ENCODE assay signal across 8 cellular contexts in genomic region chr3:184300377-184300717, GRCh38. TPM values are rescaled to one million over a fixed set of nuclear protein-coding genes. Genes with fewer than 3 reads are reported as not detected.
DNase-seq lines count a peak whose midpoint lies in the region; ATAC-seq and TF ChIP-seq lines count a peak whose summit lies in the region.

No MANE protein-coding gene starts in this region.

- H3K4me1 Mint-ChIP-seq in activated CD8-positive, alpha-beta T cell treated with anti-CD3 and anti-CD28 coated beads for 36 hours (ENCODE audit: low read depth), result peaks cover 24% of the 10 kb centered on the region
- peaks cover 22 to 41% of the 10 kb centered on the region in 2 donors for H3K4me1 Mint-ChIP-seq in immature natural killer cell

- POLR2A ChIA-PET in activated CD8-positive, alpha-beta T cell treated with anti-CD3 and anti-CD28 coated beads for 36 hours (lab: Charles Lee), result interaction anchor here (1.1 kb wide), 2 partner anchors 15 to 24 kb away, joined by 3 to 4 read pairs; no protein-coding TSS in a partner anchor

- DNase-seq in right cardiac atrium (no peak), left ventricle myocardium superior (no peak), immature natural killer cell (no peak), NCI-H2227 (lab: John Stamatoyannopoulos, UW; ENCODE audit: unreplicated experiment) (no peak), NCI-H187 (lab: John Stamatoyannopoulos, UW) (no peak), mucosa of gallbladder (ENCODE audit: low spot score) (no peak), foreskin melanocyte (no peak)
- no peak for DNase-seq in activated CD8-positive, alpha-beta T cell treated with anti-CD3 and anti-CD28 coated beads for 36 hours

- H3K27me3 ChIP-seq in right cardiac atrium (ENCODE audit: control insufficient read depth, insufficient read depth), result no peaks in the 10 kb centered on the region

- no peaks in the 10 kb centered on the region for H3K27me3 Mint-ChIP-seq in activated CD8-positive, alpha-beta T cell treated with anti-CD3 and anti-CD28 coated beads for 36 hours
- peaks cover 0 to 6% (median 2%) of the 10 kb centered on the region in 3 donors for H3K27me3 Mint-ChIP-seq in immature natural killer cell (ENCODE audit: low read depth in 3 of 3)

- TF ChIP-seq CTCF in activated CD8-positive, alpha-beta T cell treated with anti-CD3 and anti-CD28 coated beads for 36 hours (IDR thresholded peaks at IDR 0.05), result no peak

- no peaks in the 10 kb centered on the region for H3K9me3 ChIP-seq in right cardiac atrium (ENCODE audit: control insufficient read depth, low read length)

- peaks cover 44% of the 10 kb centered on the region for H3K36me3 Mint-ChIP-seq in activated CD8-positive, alpha-beta T cell treated with anti-CD3 and anti-CD28 coated beads for 36 hours (ENCODE audit: low read depth)
- peaks cover 7 to 37% (median 16%) of the 10 kb centered on the region in 3 donors for H3K36me3 Mint-ChIP-seq in immature natural killer cell

- H3K4me3 ChIP-seq in right cardiac atrium (ENCODE audit: low read length), result peak overlapping the region; percentile 78

- peak overlapping the region; percentile 79 for H3K4me3 Mint-ChIP-seq in activated CD8-positive, alpha-beta T cell treated with anti-CD3 and anti-CD28 coated beads for 36 hours
- peak overlapping the region; percentile 92 to 97 (median 92) for H3K4me3 Mint-ChIP-seq in immature natural killer cell

- no peak overlapping the region for H3K27ac Mint-ChIP-seq in activated CD8-positive, alpha-beta T cell treated with anti-CD3 and anti-CD28 coated beads for 36 hours
- peak overlapping the region; percentile 11 to 91 (median 86) for H3K27ac Mint-ChIP-seq in immature natural killer cell

- H3K4me1 ChIP-seq in right cardiac atrium (ENCODE audit: control insufficient read depth, insufficient read depth, low read length), result peaks cover 3% of the 10 kb centered on the region

- H3K27ac ChIP-seq in right cardiac atrium (ENCODE audit: low read length), result no peak overlapping the region

- 71% methylated on average over 3 of the region's 3 CpGs for WGBS in right cardiac atrium

- intact Hi-C loops in right cardiac atrium (cut with DNase I), result no loop called here
- intact Hi-C loops in left ventricle myocardium superior (cut with micrococcal nuclease), result no loop called here
- intact Hi-C loops in activated CD8-positive, alpha-beta T cell treated with anti-CD3 and anti-CD28 coated beads for 36 hours (cut with micrococcal nuclease), result no loop called here

- CTCF ChIA-PET in activated CD8-positive, alpha-beta T cell treated with anti-CD3 and anti-CD28 coated beads for 36 hours (lab: Charles Lee), result interaction anchor here (0.7 to 1.5 kb wide), 6 partner anchors 12 to 416 kb away, joined by 3 read pairs; partner anchors contain the start of gene PARL

- ATAC-seq in right cardiac atrium, result no peak
- ATAC-seq in left ventricle myocardium superior, result no peak
- ATAC-seq in activated CD8-positive, alpha-beta T cell treated with anti-CD3 and anti-CD28 coated beads for 36 hours, result no peak

- no peaks in the 10 kb centered on the region for H3K9me3 Mint-ChIP-seq in activated CD8-positive, alpha-beta T cell treated with anti-CD3 and anti-CD28 coated beads for 36 hours
- H3K9me3 Mint-ChIP-seq in immature natural killer cell, result no peaks in the 10 kb centered on the region

RNA-seq across cellular contexts. Expression of gene PSMD2, which starts 1.3 kb away (rescaled TPM):
- total RNA-seq in right cardiac atrium (100 to 1,000 TPM; 198 to 230 (median 227) TPM), left ventricle myocardium superior (242 TPM), mucosa of gallbladder (174 TPM)
- polyA plus RNA-seq in right cardiac atrium (161 TPM), immature natural killer cell (100 to 1,000 TPM; 169 to 295 (median 250) TPM)
- 100 to 1,000 TPM; 220 to 221 TPM for total RNA-seq in activated CD8-positive, alpha-beta T cell treated with anti-CD3 and anti-CD28 coated beads for 36 hours

RNA-seq across cellular contexts. Expression of gene EIF4G1, which starts 14.1 kb away (rescaled TPM):
- total RNA-seq in right cardiac atrium (100 to 1,000 TPM; 215 to 301 (median 245) TPM), left ventricle myocardium superior (250 TPM), mucosa of gallbladder (330 TPM)
- polyA plus RNA-seq in right cardiac atrium (203 TPM), immature natural killer cell (10 to 100 TPM in 2 of 3 donors, 1 to 10 TPM in 1; 6.4 to 55.9 (median 13.4) TPM)
- 100 to 1,000 TPM; 429 to 437 TPM for total RNA-seq in activated CD8-positive, alpha-beta T cell treated with anti-CD3 and anti-CD28 coated beads for 36 hours

RNA-seq across cellular contexts. Expression of gene ECE2, which starts 24.5 kb away (rescaled TPM):
- total RNA-seq in right cardiac atrium (1 to 10 TPM; 1.2 to 6.6 (median 3.6) TPM), left ventricle myocardium superior (not detected), mucosa of gallbladder (0.14 TPM)
- polyA plus RNA-seq in right cardiac atrium (2.6 TPM), immature natural killer cell (not detected)
- total RNA-seq in activated CD8-positive, alpha-beta T cell treated with anti-CD3 and anti-CD28 coated beads for 36 hours, result not detected

RNA-seq across cellular contexts. Expression of gene FAM131A, which starts 37.1 kb away (rescaled TPM):
- total RNA-seq in right cardiac atrium (10 to 100 TPM; 26.5 to 41.1 (median 33.6) TPM), left ventricle myocardium superior (41.0 TPM), mucosa of gallbladder (41.5 TPM)
- polyA plus RNA-seq in right cardiac atrium (34.3 TPM), immature natural killer cell (1 to 10 TPM; 2.4 to 3.0 (median 2.8) TPM)
- 1 to 10 TPM; 4.0 to 5.5 TPM for total RNA-seq in activated CD8-positive, alpha-beta T cell treated with anti-CD3 and anti-CD28 coated beads for 36 hours

RNA-seq across cellular contexts. Expression of gene CAMK2N2, which starts 39.0 kb away (rescaled TPM):
- total RNA-seq in right cardiac atrium, result under 1 TPM in 1 of 4 donors, not detected in 3; 0.50 TPM
- polyA plus RNA-seq in right cardiac atrium, result 0.07 TPM
- not detected for total RNA-seq in left ventricle myocardium superior
- total RNA-seq in activated CD8-positive, alpha-beta T cell treated with anti-CD3 and anti-CD28 coated beads for 36 hours, result under 1 TPM; 0.18 to 0.22 TPM
- not detected for polyA plus RNA-seq in immature natural killer cell
- total RNA-seq in mucosa of gallbladder, result 0.40 TPM
